Comparison of ENCODE assay signal across 1 cellular context in genomic region chr4:71396382-71396781, GRCh38.
TF ChIP-seq lines count a peak whose summit lies in the region.

No MANE protein-coding gene starts in this region.

TF ChIP-seq in A549, 52 proteins besides CTCF, POLR2A, EP300 and RAD21 (continued from another document):
- no peak for TF ChIP-seq E2F6 (IDR thresholded peaks at IDR 0.05; ENCODE audit: borderline replicate concordance, low read depth)
